13 cellular contexts compared by ENCODE assay signal in the genomic region with DNA sequence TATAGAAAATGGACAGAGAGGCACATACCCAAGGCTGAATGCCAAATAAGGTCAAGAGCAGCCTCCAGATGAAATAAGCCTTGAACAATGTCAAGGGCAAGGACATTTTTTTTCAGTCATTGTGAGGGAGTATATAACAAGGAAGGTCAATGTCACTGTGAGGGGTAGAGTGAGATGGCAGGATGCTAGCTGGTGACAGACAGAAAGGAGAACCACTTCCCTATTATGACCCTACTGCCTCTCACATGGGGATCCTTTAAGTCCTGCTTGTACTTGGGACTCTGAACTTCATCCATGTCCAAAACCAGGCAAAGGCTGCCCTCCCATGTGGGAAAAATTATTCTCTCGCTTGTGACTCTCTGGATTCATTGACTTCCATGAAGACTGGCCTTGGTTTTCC.
"Had no signal": no experiment of that assay in that cellular context is flagged by ENCODE, and none has a peak within 500 bp of the region (broad histone marks: within the 10 kb centered on the region; RNA-seq: fewer than 3 reads in every experiment).

No MANE protein-coding gene starts in this region.

- H3K4me3 ChIP-seq: gastroesophageal sphincter, left lung, mucosa of descending colon, right atrium auricular region, thyroid gland had no signal

- H3K27ac ChIP-seq: gastroesophageal sphincter, left lung, right atrium auricular region, thyroid gland had no signal

- H3K4me1 Mint-ChIP-seq: activated naive CD4-positive, alpha-beta T cell treated with anti-CD3 and anti-CD28 coated beads, Interleukin-2, amount 50 U/mL, for 24 hours; brain; central memory CD8-positive, alpha-beta T cell; naive thymus-derived CD8-positive, alpha-beta T cell had no signal

- ATAC-seq: gastroesophageal sphincter; left lung; mucosa of descending colon; naive thymus-derived CD8-positive, alpha-beta T cell had no signal

- H3K4me3 Mint-ChIP-seq: activated naive CD4-positive, alpha-beta T cell treated with anti-CD3 and anti-CD28 coated beads, Interleukin-2, amount 50 U/mL, for 24 hours; brain; central memory CD8-positive, alpha-beta T cell; dendritic cell treated with granulocyte-macrophage colony-stimulating factor and Interleukin-4, amounts not matched to agents 40 ng/mL and 50 ng/mL, for 4 days; naive thymus-derived CD8-positive, alpha-beta T cell had no signal

- H3K27ac Mint-ChIP-seq: activated naive CD4-positive, alpha-beta T cell treated with anti-CD3 and anti-CD28 coated beads, Interleukin-2, amount 50 U/mL, for 24 hours; brain; dendritic cell treated with granulocyte-macrophage colony-stimulating factor and Interleukin-4, amounts not matched to agents 40 ng/mL and 50 ng/mL, for 4 days; naive thymus-derived CD8-positive, alpha-beta T cell had no signal

- DNase-seq: activated CD4-positive, alpha-beta T cell treated with anti-CD3 and anti-CD28 coated beads, Interleukin-2, amount 50 U/mL, for 1 hour; amygdala; left lung; mucosa of descending colon; naive thymus-derived CD8-positive, alpha-beta T cell; small intestine; thyroid gland had no signal

- H3K27me3 Mint-ChIP-seq: activated naive CD4-positive, alpha-beta T cell treated with anti-CD3 and anti-CD28 coated beads, Interleukin-2, amount 50 U/mL, for 24 hours had no signal

- H3K36me3 Mint-ChIP-seq: activated naive CD4-positive, alpha-beta T cell treated with anti-CD3 and anti-CD28 coated beads, Interleukin-2, amount 50 U/mL, for 24 hours; brain had no signal
